1 cellular context compared by ENCODE assay signal in the genomic region with DNA sequence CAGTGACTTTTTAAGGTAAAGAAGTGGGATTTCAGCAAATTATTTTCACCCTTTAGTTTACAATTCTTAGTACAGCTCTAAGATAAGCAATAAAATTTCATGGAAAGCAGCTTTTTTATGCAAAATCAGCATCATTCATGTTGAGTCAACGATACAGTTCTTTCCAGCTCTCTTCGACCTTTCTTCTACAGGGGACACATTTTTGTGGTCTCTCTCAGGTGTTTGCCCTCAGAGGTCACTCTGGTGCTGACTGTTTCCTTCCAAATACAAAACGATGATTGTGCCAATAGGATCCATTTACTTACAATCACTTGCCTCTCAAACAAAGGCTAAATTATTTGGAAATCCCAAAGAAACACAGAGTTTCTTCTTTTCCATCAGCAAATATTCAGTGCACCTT.
A peak's percentile ranks its signal among the peaks of the same experiment; 100 is the strongest.
TF ChIP-seq lines count a peak whose summit lies in the region.

No MANE protein-coding gene starts in this region.

TF ChIP-seq in HepG2, 621 proteins besides CTCF, POLR2A, EP300 and RAD21 (continued from another document and continues in another):
- TF ChIP-seq, protein P1, sequence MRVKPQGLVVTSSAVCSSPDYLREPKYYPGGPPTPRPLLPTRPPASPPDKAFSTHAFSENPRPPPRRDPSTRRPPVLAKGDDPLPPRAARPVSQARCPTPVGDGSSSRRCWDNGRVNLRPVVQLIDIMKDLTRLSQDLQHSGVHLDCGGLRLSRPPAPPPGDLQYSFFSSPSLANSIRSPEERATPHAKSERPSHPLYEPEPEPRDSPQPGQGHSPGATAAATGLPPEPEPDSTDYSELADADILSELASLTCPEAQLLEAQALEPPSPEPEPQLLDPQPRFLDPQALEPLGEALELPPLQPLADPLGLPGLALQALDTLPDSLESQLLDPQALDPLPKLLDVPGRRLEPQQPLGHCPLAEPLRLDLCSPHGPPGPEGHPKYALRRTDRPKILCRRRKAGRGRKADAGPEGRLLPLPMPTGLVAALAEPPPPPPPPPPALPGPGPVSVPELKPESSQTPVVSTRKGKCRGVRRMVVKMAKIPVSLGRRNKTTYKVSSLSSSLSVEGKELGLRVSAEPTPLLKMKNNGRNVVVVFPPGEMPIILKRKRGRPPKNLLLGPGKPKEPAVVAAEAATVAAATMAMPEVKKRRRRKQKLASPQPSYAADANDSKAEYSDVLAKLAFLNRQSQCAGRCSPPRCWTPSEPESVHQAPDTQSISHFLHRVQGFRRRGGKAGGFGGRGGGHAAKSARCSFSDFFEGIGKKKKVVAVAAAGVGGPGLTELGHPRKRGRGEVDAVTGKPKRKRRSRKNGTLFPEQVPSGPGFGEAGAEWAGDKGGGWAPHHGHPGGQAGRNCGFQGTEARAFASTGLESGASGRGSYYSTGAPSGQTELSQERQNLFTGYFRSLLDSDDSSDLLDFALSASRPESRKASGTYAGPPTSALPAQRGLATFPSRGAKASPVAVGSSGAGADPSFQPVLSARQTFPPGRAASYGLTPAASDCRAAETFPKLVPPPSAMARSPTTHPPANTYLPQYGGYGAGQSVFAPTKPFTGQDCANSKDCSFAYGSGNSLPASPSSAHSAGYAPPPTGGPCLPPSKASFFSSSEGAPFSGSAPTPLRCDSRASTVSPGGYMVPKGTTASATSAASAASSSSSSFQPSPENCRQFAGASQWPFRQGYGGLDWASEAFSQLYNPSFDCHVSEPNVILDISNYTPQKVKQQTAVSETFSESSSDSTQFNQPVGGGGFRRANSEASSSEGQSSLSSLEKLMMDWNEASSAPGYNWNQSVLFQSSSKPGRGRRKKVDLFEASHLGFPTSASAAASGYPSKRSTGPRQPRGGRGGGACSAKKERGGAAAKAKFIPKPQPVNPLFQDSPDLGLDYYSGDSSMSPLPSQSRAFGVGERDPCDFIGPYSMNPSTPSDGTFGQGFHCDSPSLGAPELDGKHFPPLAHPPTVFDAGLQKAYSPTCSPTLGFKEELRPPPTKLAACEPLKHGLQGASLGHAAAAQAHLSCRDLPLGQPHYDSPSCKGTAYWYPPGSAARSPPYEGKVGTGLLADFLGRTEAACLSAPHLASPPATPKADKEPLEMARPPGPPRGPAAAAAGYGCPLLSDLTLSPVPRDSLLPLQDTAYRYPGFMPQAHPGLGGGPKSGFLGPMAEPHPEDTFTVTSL (CRISPR knock-in tag; IDR thresholded peaks at IDR 0.05; ENCODE audit: borderline replicate concordance), result no peak; the same call in 1 of the 2 replicates
- TF ChIP-seq, protein P2, sequence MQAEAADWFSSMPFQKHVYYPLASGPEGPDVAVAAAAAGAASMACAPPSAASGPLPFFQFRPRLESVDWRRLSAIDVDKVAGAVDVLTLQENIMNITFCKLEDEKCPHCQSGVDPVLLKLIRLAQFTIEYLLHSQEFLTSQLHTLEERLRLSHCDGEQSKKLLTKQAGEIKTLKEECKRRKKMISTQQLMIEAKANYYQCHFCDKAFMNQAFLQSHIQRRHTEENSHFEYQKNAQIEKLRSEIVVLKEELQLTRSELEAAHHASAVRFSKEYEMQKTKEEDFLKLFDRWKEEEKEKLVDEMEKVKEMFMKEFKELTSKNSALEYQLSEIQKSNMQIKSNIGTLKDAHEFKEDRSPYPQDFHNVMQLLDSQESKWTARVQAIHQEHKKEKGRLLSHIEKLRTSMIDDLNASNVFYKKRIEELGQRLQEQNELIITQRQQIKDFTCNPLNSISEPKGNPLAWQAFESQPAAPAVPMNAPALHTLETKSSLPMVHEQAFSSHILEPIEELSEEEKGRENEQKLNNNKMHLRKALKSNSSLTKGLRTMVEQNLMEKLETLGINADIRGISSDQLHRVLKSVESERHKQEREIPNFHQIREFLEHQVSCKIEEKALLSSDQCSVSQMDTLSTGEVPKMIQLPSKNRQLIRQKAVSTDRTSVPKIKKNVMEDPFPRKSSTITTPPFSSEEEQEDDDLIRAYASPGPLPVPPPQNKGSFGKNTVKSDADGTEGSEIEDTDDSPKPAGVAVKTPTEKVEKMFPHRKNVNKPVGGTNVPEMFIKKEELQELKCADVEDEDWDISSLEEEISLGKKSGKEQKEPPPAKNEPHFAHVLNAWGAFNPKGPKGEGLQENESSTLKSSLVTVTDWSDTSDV (CRISPR knock-in tag; IDR thresholded peaks at IDR 0.05), result no peak
- TF ChIP-seq KAT2B (IDR thresholded peaks at IDR 0.05; ENCODE audit: borderline replicate concordance, low read depth, low read length) (no peak), CENPT (CRISPR knock-in tag; IDR thresholded peaks at IDR 0.05; ENCODE audit: low read depth) (no peak), TBL1XR1 (IDR thresholded peaks at IDR 0.05; ENCODE audit: borderline replicate concordance, low read length, partially characterized antibody) (peak; percentile 67), MBD4 (IDR thresholded peaks at IDR 0.05; ENCODE audit: borderline replicate concordance, low read length) (no peak), ATF7 (IDR thresholded peaks at IDR 0.05) (no peak), ATF7 (CRISPR knock-in tag; IDR thresholded peaks at IDR 0.05) (no peak), POLR2AphosphoS2 (IDR thresholded peaks at IDR 0.05; ENCODE audit: low read depth, low read length) (no peak), EZH2 (conservative IDR thresholded peaks at IDR 0.05; ENCODE audit: low read depth, low read length) (no peak), ZNF143 (CRISPR knock-in tag; IDR thresholded peaks at IDR 0.05) (no peak), SRF (IDR thresholded peaks at IDR 0.05; ENCODE audit: low read depth, low read length) (no peak), MAFF (IDR thresholded peaks at IDR 0.05; ENCODE audit: low read depth, low read length) (peak; percentile 97), NFE2L2 (IDR thresholded peaks at IDR 0.05; ENCODE audit: low read length) (no peak), ZNF264 (CRISPR knock-in tag; IDR thresholded peaks at IDR 0.05) (no peak), ZNF530 (CRISPR knock-in tag; IDR thresholded peaks at IDR 0.05; ENCODE audit: low read depth) (no peak), HMG20B (CRISPR knock-in tag; conservative IDR thresholded peaks at IDR 0.05) (0 out of 2 replicates have a peak, but pooled peaks have one; percentile 41), SIX4 (CRISPR knock-in tag; IDR thresholded peaks at IDR 0.05) (no peak), AHR (CRISPR knock-in tag; IDR thresholded peaks at IDR 0.05) (no peak), ZNF567 (CRISPR knock-in tag; IDR thresholded peaks at IDR 0.05; ENCODE audit: borderline replicate concordance) (no peak), CBFB (CRISPR knock-in tag; IDR thresholded peaks at IDR 0.05) (peak; percentile 85), ZNF607 (CRISPR knock-in tag; IDR thresholded peaks at IDR 0.05; ENCODE audit: borderline replicate concordance) (no peak), ZNF121 (CRISPR knock-in tag; IDR thresholded peaks at IDR 0.05) (no peak)
- TF ChIP-seq, protein P3, sequence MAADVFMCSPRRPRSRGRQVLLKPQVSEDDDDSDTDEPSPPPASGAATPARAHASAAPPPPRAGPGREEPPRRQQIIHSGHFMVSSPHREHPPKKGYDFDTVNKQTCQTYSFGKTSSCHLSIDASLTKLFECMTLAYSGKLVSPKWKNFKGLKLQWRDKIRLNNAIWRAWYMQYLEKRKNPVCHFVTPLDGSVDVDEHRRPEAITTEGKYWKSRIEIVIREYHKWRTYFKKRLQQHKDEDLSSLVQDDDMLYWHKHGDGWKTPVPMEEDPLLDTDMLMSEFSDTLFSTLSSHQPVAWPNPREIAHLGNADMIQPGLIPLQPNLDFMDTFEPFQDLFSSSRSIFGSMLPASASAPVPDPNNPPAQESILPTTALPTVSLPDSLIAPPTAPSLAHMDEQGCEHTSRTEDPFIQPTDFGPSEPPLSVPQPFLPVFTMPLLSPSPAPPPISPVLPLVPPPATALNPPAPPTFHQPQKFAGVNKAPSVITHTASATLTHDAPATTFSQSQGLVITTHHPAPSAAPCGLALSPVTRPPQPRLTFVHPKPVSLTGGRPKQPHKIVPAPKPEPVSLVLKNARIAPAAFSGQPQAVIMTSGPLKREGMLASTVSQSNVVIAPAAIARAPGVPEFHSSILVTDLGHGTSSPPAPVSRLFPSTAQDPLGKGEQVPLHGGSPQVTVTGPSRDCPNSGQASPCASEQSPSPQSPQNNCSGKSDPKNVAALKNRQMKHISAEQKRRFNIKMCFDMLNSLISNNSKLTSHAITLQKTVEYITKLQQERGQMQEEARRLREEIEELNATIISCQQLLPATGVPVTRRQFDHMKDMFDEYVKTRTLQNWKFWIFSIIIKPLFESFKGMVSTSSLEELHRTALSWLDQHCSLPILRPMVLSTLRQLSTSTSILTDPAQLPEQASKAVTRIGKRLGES (CRISPR knock-in tag; IDR thresholded peaks at IDR 0.05; ENCODE audit: borderline replicate concordance), result no peak
- TF ChIP-seq, protein P4, sequence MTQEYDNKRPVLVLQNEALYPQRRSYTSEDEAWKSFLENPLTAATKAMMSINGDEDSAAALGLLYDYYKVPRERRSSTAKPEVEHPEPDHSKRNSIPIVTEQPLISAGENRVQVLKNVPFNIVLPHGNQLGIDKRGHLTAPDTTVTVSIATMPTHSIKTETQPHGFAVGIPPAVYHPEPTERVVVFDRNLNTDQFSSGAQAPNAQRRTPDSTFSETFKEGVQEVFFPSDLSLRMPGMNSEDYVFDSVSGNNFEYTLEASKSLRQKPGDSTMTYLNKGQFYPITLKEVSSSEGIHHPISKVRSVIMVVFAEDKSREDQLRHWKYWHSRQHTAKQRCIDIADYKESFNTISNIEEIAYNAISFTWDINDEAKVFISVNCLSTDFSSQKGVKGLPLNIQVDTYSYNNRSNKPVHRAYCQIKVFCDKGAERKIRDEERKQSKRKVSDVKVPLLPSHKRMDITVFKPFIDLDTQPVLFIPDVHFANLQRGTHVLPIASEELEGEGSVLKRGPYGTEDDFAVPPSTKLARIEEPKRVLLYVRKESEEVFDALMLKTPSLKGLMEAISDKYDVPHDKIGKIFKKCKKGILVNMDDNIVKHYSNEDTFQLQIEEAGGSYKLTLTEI (CRISPR knock-in tag; conservative IDR thresholded peaks at IDR 0.05), result no peak
- TF ChIP-seq, protein P5, sequence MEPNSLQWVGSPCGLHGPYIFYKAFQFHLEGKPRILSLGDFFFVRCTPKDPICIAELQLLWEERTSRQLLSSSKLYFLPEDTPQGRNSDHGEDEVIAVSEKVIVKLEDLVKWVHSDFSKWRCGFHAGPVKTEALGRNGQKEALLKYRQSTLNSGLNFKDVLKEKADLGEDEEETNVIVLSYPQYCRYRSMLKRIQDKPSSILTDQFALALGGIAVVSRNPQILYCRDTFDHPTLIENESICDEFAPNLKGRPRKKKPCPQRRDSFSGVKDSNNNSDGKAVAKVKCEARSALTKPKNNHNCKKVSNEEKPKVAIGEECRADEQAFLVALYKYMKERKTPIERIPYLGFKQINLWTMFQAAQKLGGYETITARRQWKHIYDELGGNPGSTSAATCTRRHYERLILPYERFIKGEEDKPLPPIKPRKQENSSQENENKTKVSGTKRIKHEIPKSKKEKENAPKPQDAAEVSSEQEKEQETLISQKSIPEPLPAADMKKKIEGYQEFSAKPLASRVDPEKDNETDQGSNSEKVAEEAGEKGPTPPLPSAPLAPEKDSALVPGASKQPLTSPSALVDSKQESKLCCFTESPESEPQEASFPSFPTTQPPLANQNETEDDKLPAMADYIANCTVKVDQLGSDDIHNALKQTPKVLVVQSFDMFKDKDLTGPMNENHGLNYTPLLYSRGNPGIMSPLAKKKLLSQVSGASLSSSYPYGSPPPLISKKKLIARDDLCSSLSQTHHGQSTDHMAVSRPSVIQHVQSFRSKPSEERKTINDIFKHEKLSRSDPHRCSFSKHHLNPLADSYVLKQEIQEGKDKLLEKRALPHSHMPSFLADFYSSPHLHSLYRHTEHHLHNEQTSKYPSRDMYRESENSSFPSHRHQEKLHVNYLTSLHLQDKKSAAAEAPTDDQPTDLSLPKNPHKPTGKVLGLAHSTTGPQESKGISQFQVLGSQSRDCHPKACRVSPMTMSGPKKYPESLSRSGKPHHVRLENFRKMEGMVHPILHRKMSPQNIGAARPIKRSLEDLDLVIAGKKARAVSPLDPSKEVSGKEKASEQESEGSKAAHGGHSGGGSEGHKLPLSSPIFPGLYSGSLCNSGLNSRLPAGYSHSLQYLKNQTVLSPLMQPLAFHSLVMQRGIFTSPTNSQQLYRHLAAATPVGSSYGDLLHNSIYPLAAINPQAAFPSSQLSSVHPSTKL (CRISPR knock-in tag; IDR thresholded peaks at IDR 0.05), result peak; percentile 75
- TF ChIP-seq, protein P6, sequence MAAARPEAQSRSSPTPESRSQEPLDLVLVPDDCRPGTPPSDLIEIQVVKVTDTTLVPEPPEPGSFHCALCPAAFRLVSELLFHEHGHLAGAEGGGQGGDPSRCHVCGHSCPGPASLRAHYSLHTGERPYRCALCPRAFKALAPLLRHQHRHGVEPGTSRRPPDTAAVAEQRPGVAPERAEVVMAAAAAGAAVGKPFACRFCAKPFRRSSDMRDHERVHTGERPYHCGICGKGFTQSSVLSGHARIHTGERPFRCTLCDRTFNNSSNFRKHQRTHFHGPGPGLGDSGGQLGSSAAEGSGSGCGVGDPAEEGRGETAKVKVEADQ (CRISPR knock-in tag; IDR thresholded peaks at IDR 0.05; ENCODE audit: borderline replicate concordance), result no peak
- TF ChIP-seq, protein P7, sequence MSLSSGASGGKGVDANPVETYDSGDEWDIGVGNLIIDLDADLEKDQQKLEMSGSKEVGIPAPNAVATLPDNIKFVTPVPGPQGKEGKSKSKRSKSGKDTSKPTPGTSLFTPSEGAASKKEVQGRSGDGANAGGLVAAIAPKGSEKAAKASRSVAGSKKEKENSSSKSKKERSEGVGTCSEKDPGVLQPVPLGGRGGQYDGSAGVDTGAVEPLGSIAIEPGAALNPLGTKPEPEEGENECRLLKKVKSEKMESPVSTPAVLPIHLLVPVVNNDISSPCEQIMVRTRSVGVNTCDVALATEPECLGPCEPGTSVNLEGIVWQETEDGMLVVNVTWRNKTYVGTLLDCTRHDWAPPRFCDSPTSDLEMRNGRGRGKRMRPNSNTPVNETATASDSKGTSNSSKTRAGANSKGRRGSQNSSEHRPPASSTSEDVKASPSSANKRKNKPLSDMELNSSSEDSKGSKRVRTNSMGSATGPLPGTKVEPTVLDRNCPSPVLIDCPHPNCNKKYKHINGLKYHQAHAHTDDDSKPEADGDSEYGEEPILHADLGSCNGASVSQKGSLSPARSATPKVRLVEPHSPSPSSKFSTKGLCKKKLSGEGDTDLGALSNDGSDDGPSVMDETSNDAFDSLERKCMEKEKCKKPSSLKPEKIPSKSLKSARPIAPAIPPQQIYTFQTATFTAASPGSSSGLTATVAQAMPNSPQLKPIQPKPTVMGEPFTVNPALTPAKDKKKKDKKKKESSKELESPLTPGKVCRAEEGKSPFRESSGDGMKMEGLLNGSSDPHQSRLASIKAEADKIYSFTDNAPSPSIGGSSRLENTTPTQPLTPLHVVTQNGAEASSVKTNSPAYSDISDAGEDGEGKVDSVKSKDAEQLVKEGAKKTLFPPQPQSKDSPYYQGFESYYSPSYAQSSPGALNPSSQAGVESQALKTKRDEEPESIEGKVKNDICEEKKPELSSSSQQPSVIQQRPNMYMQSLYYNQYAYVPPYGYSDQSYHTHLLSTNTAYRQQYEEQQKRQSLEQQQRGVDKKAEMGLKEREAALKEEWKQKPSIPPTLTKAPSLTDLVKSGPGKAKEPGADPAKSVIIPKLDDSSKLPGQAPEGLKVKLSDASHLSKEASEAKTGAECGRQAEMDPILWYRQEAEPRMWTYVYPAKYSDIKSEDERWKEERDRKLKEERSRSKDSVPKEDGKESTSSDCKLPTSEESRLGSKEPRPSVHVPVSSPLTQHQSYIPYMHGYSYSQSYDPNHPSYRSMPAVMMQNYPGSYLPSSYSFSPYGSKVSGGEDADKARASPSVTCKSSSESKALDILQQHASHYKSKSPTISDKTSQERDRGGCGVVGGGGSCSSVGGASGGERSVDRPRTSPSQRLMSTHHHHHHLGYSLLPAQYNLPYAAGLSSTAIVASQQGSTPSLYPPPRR (CRISPR knock-in tag; IDR thresholded peaks at IDR 0.05; ENCODE audit: borderline replicate concordance), result peak; percentile 46; the same call in 1 of the 2 replicates
